8 cellular contexts compared by ENCODE assay signal in the genomic region with DNA sequence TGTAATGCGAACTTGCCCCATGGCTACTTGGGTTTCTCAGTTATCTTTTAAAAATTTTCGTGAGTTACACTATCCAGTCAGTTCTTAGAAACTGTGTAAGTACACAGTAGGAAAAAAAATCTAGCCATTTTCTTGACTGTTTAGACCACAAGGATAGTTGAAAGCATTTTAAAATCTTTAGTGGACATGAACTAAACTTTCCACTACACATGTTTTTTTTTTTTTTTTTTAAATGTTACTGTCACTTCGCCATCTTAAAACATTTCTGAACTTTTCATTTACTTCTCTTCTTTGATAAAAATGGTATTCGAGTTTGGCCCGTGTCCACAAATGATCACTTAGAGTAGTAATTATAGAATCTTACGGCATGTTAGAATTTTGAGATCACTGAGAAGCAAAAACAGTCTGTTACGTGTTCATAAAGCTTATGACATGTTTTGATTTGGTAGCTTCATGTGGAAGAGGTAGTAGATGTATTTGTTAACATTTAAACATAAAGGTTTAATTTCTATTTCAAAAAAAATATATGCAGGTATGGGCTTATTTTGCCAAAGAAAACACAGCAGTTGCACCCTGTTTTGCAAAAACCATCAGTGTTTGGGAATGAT. TPM values are rescaled to one million over a fixed set of nuclear protein-coding genes. Genes with fewer than 3 reads are reported as not detected.
DNase-seq lines count a peak whose midpoint lies in the region; TF ChIP-seq lines count a peak whose summit lies in the region.

No MANE protein-coding gene starts in this region.

- H3K27me3 ChIP-seq in SJSA1 (replicated peaks), result no peaks in the 10 kb centered on the region

- TF ChIP-seq CTCF in GM12865 (IDR thresholded peaks at IDR 0.05; ENCODE audit: insufficient read depth, low read depth, low read length, missing control alignments) (no peak), fibroblast of pulmonary artery (IDR thresholded peaks at IDR 0.05; ENCODE audit: low read length, missing control alignments) (no peak), retinal pigment epithelial cell (conservative IDR thresholded peaks at IDR 0.05; ENCODE audit: low read depth, low read length) (no peak)

- H3K36me3 ChIP-seq in SJSA1, result peaks cover 46% of the 10 kb centered on the region

- H3K27ac ChIP-seq in SJSA1, result peak overlapping the region; percentile 98

- no peaks in the 10 kb centered on the region for H3K9me3 ChIP-seq in SJSA1 (replicated peaks)

- H3K4me3 ChIP-seq in GM12865 (ENCODE audit: low read depth, low read length) (peak overlapping the region; percentile 68), SJSA1 (peak overlapping the region; percentile 72), fibroblast of pulmonary artery (replicated peaks; ENCODE audit: low read depth, low read length) (peak overlapping the region; percentile 71), retinal pigment epithelial cell (ENCODE audit: low read length) (peak overlapping the region; percentile 96)

- DNase-seq in GM12865 (ENCODE audit: low read depth) (no peak), SJSA1 (ENCODE audit: low read depth in 1 of 2, low spot score in 2 of 2) (no peak), fibroblast of pulmonary artery (ENCODE audit: low read depth) (peak; percentile 36), retinal pigment epithelial cell (ENCODE audit: low read depth) (no peak), NCI-H2107 (lab: John Stamatoyannopoulos, UW) (no peak), mucosa of gallbladder (ENCODE audit: low spot score) (no peak), NCI-H187 (lab: John Stamatoyannopoulos, UW) (no peak), GF-D8 (lab: John Stamatoyannopoulos, UW) (no peak)

- H3K4me1 ChIP-seq in SJSA1 (replicated peaks), result no peaks in the 10 kb centered on the region

RNA-seq across cellular contexts. Expression of gene NSRP1, which starts 1.0 kb away (rescaled TPM):
- total RNA-seq in SJSA1 (2014; rRNA removed; shearing (Covaris generic)), result 10.9 and 15.9 TPM in 2 replicates
- total RNA-seq in mucosa of gallbladder, result 23.1 TPM
